In genomic region chr10:121183241-121183640, GRCh38 we compare ENCODE assay signal across 23 cellular contexts.
DNase-seq lines count a peak whose midpoint lies in the region; ATAC-seq, FAIRE-seq and TF ChIP-seq lines count a peak whose summit lies in the region.
"Had no signal": no experiment of that assay in that cellular context is flagged by ENCODE, and none has a peak within 500 bp of the region (broad histone marks: within the 10 kb centered on the region; RNA-seq: fewer than 3 reads in every experiment).

No MANE protein-coding gene starts in this region.

- no peaks in the 10 kb centered on the region for H3K9me3 ChIP-seq in WERI-Rb-1 (ENCODE audit: severe bottlenecking)
- H3K9me3 ChIP-seq: heart left ventricle, right atrium auricular region, tibial artery had no signal

- H3K27me3 Mint-ChIP-seq in activated T-cell treated with anti-CD3 and anti-CD28 coated beads, Interleukin-2, amount 50 U/mL, for 72 hours (ENCODE audit: low read depth) = peaks cover 4% of the 10 kb centered on the region
- H3K27me3 Mint-ChIP-seq in activated T-helper 17 cell treated with anti-CD3 and anti-CD28 coated beads, Interleukin-2, amount 50 U/mL, for 72 hours = no peaks in the 10 kb centered on the region
- H3K27me3 Mint-ChIP-seq: activated CD4-positive, alpha-beta T cell treated with anti-CD3 and anti-CD28 coated beads, Interleukin-2, amount 10 ng/mL, durations not matched to agents 24 days and 14 days; activated naive CD4-positive, alpha-beta T cell treated with anti-CD3 and anti-CD28 coated beads, Interleukin-2, amount 50 U/mL, for 24 hours; stimulated activated naive CD8-positive, alpha-beta T cell treated with anti-CD3 and anti-CD28 coated beads, Interleukin-15, amount 100 ng/mL, for 72 hours; T-helper 17 cell had no signal

- DNase-seq in DMS53 (lab: John Stamatoyannopoulos, UW) = peak; percentile 82
- peak; percentile 84 for DNase-seq in NCI-H146 (lab: John Stamatoyannopoulos, UW)
- DNase-seq in NCI-H446 (lab: John Stamatoyannopoulos, UW) = peak; percentile 75 to 93
- peak; percentile 73 for DNase-seq in WERI-Rb-1
- DNase-seq in activated T-cell treated with anti-CD3 and anti-CD28 coated beads, Interleukin-2, amount 50 U/mL, for 72 hours = no peak
- DNase-seq in RCC 7860 (ENCODE audit: low spot score) = no peak
- DNase-seq: activated CD4-positive, alpha-beta T cell treated with anti-CD3 and anti-CD28 coated beads, Interleukin-2, amount 10 ng/mL, durations not matched to agents 24 days and 14 days; aorta; GOT3; heart left ventricle; left colon; natural killer cell; stimulated activated naive CD8-positive, alpha-beta T cell treated with anti-CD3 and anti-CD28 coated beads, Interleukin-15, amount 100 ng/mL, for 72 hours; T-helper 17 cell; tibial artery had no signal

- no peak for TF ChIP-seq CTCF in WERI-Rb-1 (IDR thresholded peaks at IDR 0.05; ENCODE audit: low read depth, low read length)

- H3K4me3 Mint-ChIP-seq in activated T-cell treated with anti-CD3 and anti-CD28 coated beads, Interleukin-2, amount 50 U/mL, for 72 hours = no peak overlapping the region
- no peak overlapping the region for H3K4me3 Mint-ChIP-seq in activated T-helper 17 cell treated with anti-CD3 and anti-CD28 coated beads, Interleukin-2, amount 50 U/mL, for 72 hours
- H3K4me3 Mint-ChIP-seq: activated CD4-positive, alpha-beta T cell treated with anti-CD3 and anti-CD28 coated beads, Interleukin-2, amount 10 ng/mL, durations not matched to agents 24 days and 14 days; activated naive CD4-positive, alpha-beta T cell treated with anti-CD3 and anti-CD28 coated beads, Interleukin-2, amount 50 U/mL, for 24 hours; mesothelial cell of epicardium; natural killer cell; stimulated activated naive CD8-positive, alpha-beta T cell treated with anti-CD3 and anti-CD28 coated beads, Interleukin-15, amount 100 ng/mL, for 72 hours; T-helper 17 cell had no signal

- H3K36me3 Mint-ChIP-seq in activated T-cell treated with anti-CD3 and anti-CD28 coated beads, Interleukin-2, amount 50 U/mL, for 72 hours (ENCODE audit: insufficient read depth in 2 of 2) = no peaks in the 10 kb centered on the region
- H3K36me3 Mint-ChIP-seq in activated T-helper 17 cell treated with anti-CD3 and anti-CD28 coated beads, Interleukin-2, amount 50 U/mL, for 72 hours (ENCODE audit: low read depth) = no peaks in the 10 kb centered on the region
- H3K36me3 Mint-ChIP-seq: activated naive CD4-positive, alpha-beta T cell treated with anti-CD3 and anti-CD28 coated beads, Interleukin-2, amount 50 U/mL, for 24 hours; mesothelial cell of epicardium; natural killer cell had no signal

- H3K4me3 ChIP-seq in WERI-Rb-1 (ENCODE audit: low read depth, low read length) = no peak overlapping the region
- H3K4me3 ChIP-seq: heart left ventricle, right atrium auricular region, tibial artery had no signal

- no peak overlapping the region for H3K27ac Mint-ChIP-seq in activated T-cell treated with anti-CD3 and anti-CD28 coated beads, Interleukin-2, amount 50 U/mL, for 72 hours
- no peak overlapping the region for H3K27ac Mint-ChIP-seq in activated T-helper 17 cell treated with anti-CD3 and anti-CD28 coated beads, Interleukin-2, amount 50 U/mL, for 72 hours
- H3K27ac Mint-ChIP-seq: activated CD4-positive, alpha-beta T cell treated with anti-CD3 and anti-CD28 coated beads, Interleukin-2, amount 10 ng/mL, durations not matched to agents 24 days and 14 days; activated naive CD4-positive, alpha-beta T cell treated with anti-CD3 and anti-CD28 coated beads, Interleukin-2, amount 50 U/mL, for 24 hours; mesothelial cell of epicardium; natural killer cell; stimulated activated naive CD8-positive, alpha-beta T cell treated with anti-CD3 and anti-CD28 coated beads, Interleukin-15, amount 100 ng/mL, for 72 hours; T-helper 17 cell had no signal

- H3K4me1 Mint-ChIP-seq in activated T-cell treated with anti-CD3 and anti-CD28 coated beads, Interleukin-2, amount 50 U/mL, for 72 hours (ENCODE audit: low read depth) = no peaks in the 10 kb centered on the region
- H3K4me1 Mint-ChIP-seq in activated T-helper 17 cell treated with anti-CD3 and anti-CD28 coated beads, Interleukin-2, amount 50 U/mL, for 72 hours = no peaks in the 10 kb centered on the region
- H3K4me1 Mint-ChIP-seq: activated CD4-positive, alpha-beta T cell treated with anti-CD3 and anti-CD28 coated beads, Interleukin-2, amount 10 ng/mL, durations not matched to agents 24 days and 14 days; activated naive CD4-positive, alpha-beta T cell treated with anti-CD3 and anti-CD28 coated beads, Interleukin-2, amount 50 U/mL, for 24 hours; natural killer cell; stimulated activated naive CD8-positive, alpha-beta T cell treated with anti-CD3 and anti-CD28 coated beads, Interleukin-15, amount 100 ng/mL, for 72 hours; T-helper 17 cell had no signal

- ATAC-seq in activated T-cell treated with anti-CD3 and anti-CD28 coated beads, Interleukin-2, amount 50 U/mL, for 72 hours (replicated peaks in 1 of 2) = no peak
- no peak for ATAC-seq in activated T-helper 17 cell treated with anti-CD3 and anti-CD28 coated beads, Interleukin-2, amount 50 U/mL, for 72 hours (replicated peaks)
- ATAC-seq in HG03354 (IDR thresholded peaks at IDR 0.05; ENCODE audit: poor library complexity, severe bottlenecking, unreplicated experiment) = no peak
- ATAC-seq: heart left ventricle; HepG2; left colon; natural killer cell; Panc1; stimulated activated naive CD8-positive, alpha-beta T cell treated with anti-CD3 and anti-CD28 coated beads, Interleukin-15, amount 100 ng/mL, for 72 hours; T-helper 17 cell had no signal

- no peaks in the 10 kb centered on the region for H3K27me3 ChIP-seq in WERI-Rb-1 (ENCODE audit: insufficient read depth, low read depth, severe bottlenecking)
- H3K27me3 ChIP-seq: right atrium auricular region, tibial artery had no signal

- H3K9me3 Mint-ChIP-seq in activated T-cell treated with anti-CD3 and anti-CD28 coated beads, Interleukin-2, amount 50 U/mL, for 72 hours = peaks cover 0 to 3% of the 10 kb centered on the region in 2 donors
- H3K9me3 Mint-ChIP-seq in activated T-helper 17 cell treated with anti-CD3 and anti-CD28 coated beads, Interleukin-2, amount 50 U/mL, for 72 hours = peaks cover 6% of the 10 kb centered on the region
- H3K9me3 Mint-ChIP-seq: activated CD4-positive, alpha-beta T cell treated with anti-CD3 and anti-CD28 coated beads, Interleukin-2, amount 10 ng/mL, durations not matched to agents 24 days and 14 days; activated naive CD4-positive, alpha-beta T cell treated with anti-CD3 and anti-CD28 coated beads, Interleukin-2, amount 50 U/mL, for 24 hours; mesothelial cell of epicardium; natural killer cell had no signal

- H3K27ac ChIP-seq in WERI-Rb-1 = no peak overlapping the region
- H3K27ac ChIP-seq: heart left ventricle, HL-60, right atrium auricular region, tibial artery had no signal

- no peaks in the 10 kb centered on the region for H3K36me3 ChIP-seq in WERI-Rb-1
- H3K36me3 ChIP-seq: heart left ventricle, right atrium auricular region, tibial artery had no signal

- no peak for FAIRE-seq in RCC 7860 (lab: Jason Lieb, UNC)
- FAIRE-seq: HepG2 had no signal

Comparison
In these comparisons a context has a peak if more than half of its experiments do, and no peak if none do; other contexts are left out.
1. DNase-seq: peak in DMS53 (single experiment), NCI-H146 (single experiment), NCI-H446 (2 of 2) and WERI-Rb-1 (single experiment); none in activated T-cell treated with anti-CD3 and anti-CD28 coated beads, Interleukin-2, amount 50 U/mL, for 72 hours (0 of 2) and RCC 7860 (single experiment).